18 cellular contexts compared by ENCODE assay signal in genomic region chr13:24389506-24389905, GRCh38.
DNase-seq lines count a peak whose midpoint lies in the region; ATAC-seq and TF ChIP-seq lines count a peak whose summit lies in the region.
"Had no signal": no experiment of that assay in that cellular context is flagged by ENCODE, and none has a peak within 500 bp of the region (broad histone marks: within the 10 kb centered on the region; RNA-seq: fewer than 3 reads in every experiment).

No MANE protein-coding gene starts in this region.

- no peaks in the 10 kb centered on the region for H3K9me3 ChIP-seq in heart left ventricle
- H3K9me3 ChIP-seq: BLaER1, Caco-2 had no signal

- H3K4me3 ChIP-seq in heart left ventricle, result no peak overlapping the region
- H3K4me3 ChIP-seq: BLaER1, GM23248 had no signal

- TF ChIP-seq POLR2A in heart left ventricle (IDR thresholded peaks at IDR 0.05), result no peak

- no peak for ATAC-seq in Right ventricle myocardium inferior
- no peak for ATAC-seq in heart left ventricle
- no peak for ATAC-seq in omental fat pad (ENCODE audit: low FRiP score)
- ATAC-seq: CD8-positive, alpha-beta T cell; HCT116 had no signal

- no peak for TF ChIP-seq CTCF in heart left ventricle (IDR thresholded peaks at IDR 0.05)
- no peak for TF ChIP-seq CTCF in omental fat pad (IDR thresholded peaks at IDR 0.05)

- H3K27ac ChIP-seq in heart left ventricle, result no peak overlapping the region
- H3K27ac ChIP-seq: 22Rv1, BLaER1, C4-2B, GM23248 had no signal

- H3K4me1 ChIP-seq in heart left ventricle, result no peaks in the 10 kb centered on the region
- H3K4me1 ChIP-seq: BLaER1, Caco-2 had no signal

- no peaks in the 10 kb centered on the region for H3K36me3 ChIP-seq in heart left ventricle
- H3K36me3 ChIP-seq: BLaER1 had no signal

- DNase-seq in Right ventricle myocardium inferior (ENCODE audit: missing footprints) (peak; percentile 51), heart left ventricle (no peak), left kidney (ENCODE audit: low read depth, low spot score) (peak; percentile 29), retina (peak; percentile 23), omental fat pad (ENCODE audit: low spot score) (no peak), HuH-7.5 (ENCODE audit: low spot score) (no peak)
- DNase-seq: Caco-2; CD4-positive, CD25-positive, alpha-beta regulatory T cell; CD8-positive, alpha-beta T cell; DMS153; EL; GDM1; GM23248; H9 had no signal

- no peaks in the 10 kb centered on the region for H3K27me3 ChIP-seq in heart left ventricle
- H3K27me3 ChIP-seq: BLaER1 had no signal

- 40 to 73% (median 64%) methylated on average over 5 to 6 of the region's 6 CpGs for WGBS in heart left ventricle, 4 donors

- intact Hi-C loops in Right ventricle myocardium inferior (cut with DNase I), result no loop called here
- intact Hi-C loops in heart left ventricle (cut with DNase I), result loop anchor here in 2 of 10 donors (10.0 kb wide), 1 partner anchor 1425 kb away; no protein-coding TSS in a partner anchor

Comparison
In these comparisons a context has a peak if more than half of its experiments do, and no peak if none do; other contexts are left out.
1. DNase-seq: peak in Right ventricle myocardium inferior (single experiment), left kidney (single experiment) and retina (single experiment); none in heart left ventricle (0 of 5), omental fat pad (single experiment) and HuH-7.5 (single experiment).